ENCODE assay signal across 8 cellular contexts in the genomic region with DNA sequence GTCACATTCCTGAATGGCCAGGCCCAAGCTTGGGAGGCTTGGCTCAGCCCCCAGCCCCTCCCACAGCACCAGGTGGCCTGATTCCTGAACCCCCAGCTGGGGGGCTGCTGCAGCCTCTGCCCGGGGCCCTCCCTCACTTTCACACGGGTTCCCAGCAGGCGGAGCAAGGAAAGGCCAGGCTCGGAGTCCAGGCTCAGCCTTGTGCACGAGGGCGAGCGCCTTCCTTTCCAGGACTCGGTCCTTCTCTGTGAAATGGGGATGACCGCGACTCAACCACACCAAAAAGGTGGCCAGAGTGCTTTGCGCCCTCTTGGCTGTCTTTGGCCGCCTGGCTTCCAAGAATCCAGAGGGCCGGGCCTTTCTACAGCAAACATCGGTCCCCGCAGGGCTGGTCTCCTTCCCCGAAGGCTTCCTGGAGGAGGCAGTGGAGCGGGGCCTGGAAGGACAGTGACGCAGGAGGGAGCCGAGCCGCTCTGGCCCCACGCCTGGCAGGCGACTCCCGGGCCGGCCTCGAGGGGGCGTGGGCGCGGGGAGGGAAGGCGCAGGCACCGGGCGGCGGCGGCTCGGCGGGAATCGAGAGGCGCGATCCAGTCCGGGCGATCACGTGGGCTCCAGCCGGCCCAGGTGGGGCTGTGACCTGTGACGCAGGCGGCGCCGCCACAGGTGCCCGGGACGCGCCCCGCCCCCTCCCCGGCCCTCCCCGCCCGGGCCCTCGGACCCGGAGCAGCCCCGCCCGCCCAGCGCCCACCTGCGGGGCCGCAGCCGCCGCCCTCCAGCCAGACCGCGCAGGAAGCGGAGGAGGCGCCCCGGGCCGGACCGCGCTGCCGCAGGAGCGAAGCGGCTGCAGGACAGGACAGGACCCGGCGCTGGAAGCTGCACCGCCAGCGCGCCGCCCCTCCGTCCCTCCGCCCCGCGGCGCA. TPM values are rescaled to one million over a fixed set of nuclear protein-coding genes. Genes with fewer than 3 reads are reported as not detected.
DNase-seq lines count a peak whose midpoint lies in the region; ATAC-seq and TF ChIP-seq lines count a peak whose summit lies in the region.

Gene ARHGEF16, plus strand, starts transcription at position 775 of the 920 bp plus-strand sequence. CDS start 8,420 bp downstream, outside the sequence.

- CTCF ChIA-PET in activated CD8-positive, alpha-beta T cell treated with anti-CD3 and anti-CD28 coated beads for 36 hours (lab: Charles Lee), result interaction anchor here (1.2 to 3.6 kb wide), 11 partner anchors 9 to 270 kb away, joined by 3 to 30 read pairs (median 10); no protein-coding TSS in a partner anchor

- peak within 1 kb of the TSS; percentile 53 to 83 (median 68) for H3K4me3 ChIP-seq in esophagus squamous epithelium

- TF ChIP-seq POLR2A in esophagus squamous epithelium (IDR thresholded peaks at IDR 0.05), result peak in 1 of 4 donors; percentile 15

- H3K27ac ChIP-seq in esophagus squamous epithelium, result peak within 1 kb of the TSS; percentile 72 to 85 (median 80)

- peaks cover 36 to 64% (median 40%) of the 10 kb centered on the region in 3 donors for H3K4me1 ChIP-seq in esophagus squamous epithelium

- no CpG with 5 or more reads among the region's 84 CpGs for WGBS in esophagus squamous epithelium, 2 donors

- H3K9me3 Mint-ChIP-seq in activated CD8-positive, alpha-beta T cell treated with anti-CD3 and anti-CD28 coated beads for 36 hours, result no peaks in the 10 kb centered on the region
- H3K9me3 Mint-ChIP-seq in naive thymus-derived CD8-positive, alpha-beta T cell, result no peaks in the 10 kb centered on the region

- DNase-seq in GM03348 (ENCODE audit: low spot score) (peak; percentile 78), NCI-H1417 treated with DMSO at 0.1 percent for 48 hours (lab: John Stamatoyannopoulos, UW) (peak; percentile 8), esophagus squamous epithelium (lab: John Stamatoyannopoulos, UW) (no peak), NCI-H446 (lab: John Stamatoyannopoulos, UW) (no peak)
- DNase-seq in activated CD8-positive, alpha-beta T cell treated with anti-CD3 and anti-CD28 coated beads for 36 hours, result no peak
- DNase-seq in naive thymus-derived CD8-positive, alpha-beta T cell, result peak in 6 of 10 donors; percentile 24 to 41 (median 35)

- intact Hi-C loops in activated CD8-positive, alpha-beta T cell treated with anti-CD3 and anti-CD28 coated beads for 36 hours (cut with micrococcal nuclease), result loop anchor here (2.0 kb wide), 1 partner anchor 29 kb away; no protein-coding TSS in a partner anchor
- intact Hi-C loops in esophagus squamous epithelium (cut with DNase I), result loop anchor here (5.0 kb wide), 1 partner anchor 168 kb away; no protein-coding TSS in a partner anchor

- TF ChIP-seq CTCF in activated CD8-positive, alpha-beta T cell treated with anti-CD3 and anti-CD28 coated beads for 36 hours (IDR thresholded peaks at IDR 0.05), result no peak
- peak; percentile 27 to 74 (median 52) for TF ChIP-seq CTCF in esophagus squamous epithelium (IDR thresholded peaks at IDR 0.05)

- peaks cover 13% of the 10 kb centered on the region for H3K27me3 Mint-ChIP-seq in activated CD8-positive, alpha-beta T cell treated with anti-CD3 and anti-CD28 coated beads for 36 hours
- peaks cover 5 to 19% (median 6%) of the 10 kb centered on the region in 5 donors for H3K27me3 Mint-ChIP-seq in naive thymus-derived CD8-positive, alpha-beta T cell

- no peaks in the 10 kb centered on the region for H3K9me3 ChIP-seq in esophagus squamous epithelium

- H3K27me3 ChIP-seq in esophagus squamous epithelium, result peaks cover 0 to 64% (median 2%) of the 10 kb centered on the region in 4 donors

- no peaks in the 10 kb centered on the region for H3K36me3 Mint-ChIP-seq in activated CD8-positive, alpha-beta T cell treated with anti-CD3 and anti-CD28 coated beads for 36 hours (ENCODE audit: low read depth)
- H3K36me3 Mint-ChIP-seq in naive thymus-derived CD8-positive, alpha-beta T cell, result no peaks in the 10 kb centered on the region

- POLR2A ChIA-PET in activated CD8-positive, alpha-beta T cell treated with anti-CD3 and anti-CD28 coated beads for 36 hours (lab: Charles Lee), result interaction anchor here (1.7 kb wide), 1 partner anchor 12 kb away, joined by 6 read pairs; no protein-coding TSS in a partner anchor
- POLR2A ChIA-PET in naive thymus-derived CD8-positive, alpha-beta T cell (lab: Charles Lee), result interaction anchor here (0.6 kb wide), 1 partner anchor 12 kb away, joined by 3 read pairs; no protein-coding TSS in a partner anchor

- peak; percentile 32 for ATAC-seq in activated CD8-positive, alpha-beta T cell treated with anti-CD3 and anti-CD28 coated beads for 36 hours
- peak; percentile 44 to 59 for ATAC-seq in naive thymus-derived CD8-positive, alpha-beta T cell
- no peak for ATAC-seq in HG03196 (IDR thresholded peaks at IDR 0.05; ENCODE audit: unreplicated experiment)
- no peak for ATAC-seq in HG03378 (IDR thresholded peaks at IDR 0.05; ENCODE audit: unreplicated experiment)

- H3K27ac Mint-ChIP-seq in activated CD8-positive, alpha-beta T cell treated with anti-CD3 and anti-CD28 coated beads for 36 hours, result no peak within 1 kb of the TSS
- H3K27ac Mint-ChIP-seq in naive thymus-derived CD8-positive, alpha-beta T cell, result peak within 1 kb of the TSS in 2 of 10 donors; percentile 24 to 61

- H3K4me1 Mint-ChIP-seq in activated CD8-positive, alpha-beta T cell treated with anti-CD3 and anti-CD28 coated beads for 36 hours (ENCODE audit: low read depth), result no peaks in the 10 kb centered on the region
- peaks cover 3 to 12% (median 6%) of the 10 kb centered on the region in 4 donors for H3K4me1 Mint-ChIP-seq in naive thymus-derived CD8-positive, alpha-beta T cell

- H3K36me3 ChIP-seq in esophagus squamous epithelium, result no peaks in the 10 kb centered on the region

- H3K4me3 Mint-ChIP-seq in activated CD8-positive, alpha-beta T cell treated with anti-CD3 and anti-CD28 coated beads for 36 hours, result peak within 1 kb of the TSS; percentile 24
- H3K4me3 Mint-ChIP-seq in naive thymus-derived CD8-positive, alpha-beta T cell, result peak within 1 kb of the TSS; percentile 59 to 87 (median 72)

RNA-seq across cellular contexts. Expression of gene ARHGEF16, which starts in this region (rescaled TPM):
- not detected for total RNA-seq in activated CD8-positive, alpha-beta T cell treated with anti-CD3 and anti-CD28 coated beads for 36 hours
- 10 to 100 TPM in 3 of 4 donors, 1 to 10 TPM in 1; 8.4 to 24.6 (median 22.4) TPM for total RNA-seq in esophagus squamous epithelium
- total RNA-seq in naive thymus-derived CD8-positive, alpha-beta T cell, result not detected
- polyA plus RNA-seq in naive thymus-derived CD8-positive, alpha-beta T cell, result not detected

Comparison
In these comparisons a context has a peak if more than half of its experiments do, and no peak if none do; other contexts are left out.
1. RNA of gene ARHGEF16 (total RNA-seq): 8.4 to 24.6 TPM in esophagus squamous epithelium; not detected in naive thymus-derived CD8-positive, alpha-beta T cell and not detected in activated CD8-positive, alpha-beta T cell treated with anti-CD3 and anti-CD28 coated beads for 36 hours; every median in the first group is over 4 times any median in the second.
2. Peak in ATAC-seq in activated CD8-positive, alpha-beta T cell treated with anti-CD3 and anti-CD28 coated beads for 36 hours; RNA of the gene not detected or under 1 TPM.
3. Peak in DNase-seq and ATAC-seq in naive thymus-derived CD8-positive, alpha-beta T cell; RNA of the gene not detected or under 1 TPM.
4. DNase-seq: peak in GM03348 (single experiment) and NCI-H1417 treated with DMSO at 0.1 percent for 48 hours (single experiment); none in activated CD8-positive, alpha-beta T cell treated with anti-CD3 and anti-CD28 coated beads for 36 hours (single experiment), esophagus squamous epithelium (single experiment) and NCI-H446 (0 of 2).